14 cellular contexts compared by ENCODE assay signal in the genomic region with DNA sequence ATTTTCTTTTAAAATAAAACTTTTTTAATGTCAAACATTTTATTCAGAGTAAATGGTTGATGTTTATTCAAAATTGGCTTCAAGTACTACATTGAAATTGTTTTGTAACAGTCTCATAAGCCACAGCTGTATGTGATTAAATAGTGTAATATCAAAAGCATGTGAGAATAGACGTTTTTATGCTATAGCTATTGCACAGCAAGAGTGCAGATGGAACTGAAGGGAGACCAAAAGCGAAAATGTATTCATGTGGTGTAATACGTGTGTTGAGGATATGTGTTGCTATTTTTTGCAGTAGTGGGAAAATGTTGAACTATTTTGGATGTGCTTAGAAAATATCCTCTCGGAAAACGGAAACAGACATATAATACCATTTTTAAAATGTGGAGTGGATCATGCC. TPM values are rescaled to one million over a fixed set of nuclear protein-coding genes. Genes with fewer than 3 reads are reported as not detected.
A peak's percentile ranks its signal among the peaks of the same experiment; 100 is the strongest.
DNase-seq lines count a peak whose midpoint lies in the region; ATAC-seq and TF ChIP-seq lines count a peak whose summit lies in the region.
"Had no signal": no experiment of that assay in that cellular context is flagged by ENCODE, and none has a peak within 500 bp of the region (broad histone marks: within the 10 kb centered on the region; RNA-seq: fewer than 3 reads in every experiment).

No MANE protein-coding gene starts in this region.

- peak overlapping the region; percentile 91; the same call in 1 of the 2 replicates for H3K23ac ChIP-seq in IMR-90 (ENCODE audit: low read depth, low read length)

- H3K27me3 ChIP-seq in A673 (replicated peaks; ENCODE audit: insufficient read depth, low read depth, low read length, poor library complexity): no peaks in the 10 kb centered on the region
- H3K27me3 ChIP-seq in IMR-90 (ENCODE audit: control insufficient read depth, insufficient read depth, low read length): no peaks in the 10 kb centered on the region
- H3K27me3 ChIP-seq: BLaER1, SJCRH30 had no signal

- dilution Hi-C loops in IMR-90 (cut with HindIII; ENCODE audit: low sequenced_read_pairs, unreplicated experiment): no loop called here

- no peak overlapping the region for H2AFZ ChIP-seq in IMR-90 (replicated peaks; ENCODE audit: low read length, poor library complexity)

- H3K36me3 ChIP-seq in A673 (ENCODE audit: insufficient read depth, low read length, poor library complexity, severe bottlenecking): no peaks in the 10 kb centered on the region
- peaks cover 2% of the 10 kb centered on the region; the same call in 1 of the 2 replicates for H3K36me3 ChIP-seq in IMR-90 (ENCODE audit: control insufficient read depth, insufficient read depth, low read length)
- H3K36me3 ChIP-seq: BLaER1, SJCRH30 had no signal

- no peak overlapping the region for H3K56ac ChIP-seq in IMR-90 (ENCODE audit: extremely low read depth, insufficient read depth, low read length)

- H2AK9ac ChIP-seq in IMR-90 (replicated peaks; ENCODE audit: low read depth, low read length, poor library complexity): no peak overlapping the region

- 0 out of 2 replicates have a peak, but pooled peaks have one; percentile 18 for ATAC-seq in IMR-90 (ENCODE audit: low read depth)
- no peak for ATAC-seq in natural killer cell
- no peak for ATAC-seq in GM18520 (IDR thresholded peaks at IDR 0.05; ENCODE audit: unreplicated experiment)

- TF ChIP-seq CTCF in A673 (conservative IDR thresholded peaks at IDR 0.05; ENCODE audit: low read depth, low read length) (no peak), IMR-90 (conservative IDR thresholded peaks at IDR 0.05; ENCODE audit: low read depth, low read length) (no peak), neural crest cell (conservative IDR thresholded peaks at IDR 0.05) (no peak), natural killer cell (IDR thresholded peaks at IDR 0.05) (no peak)

- no peak for TF ChIP-seq POLR2A in IMR-90 (IDR thresholded peaks at IDR 0.05; ENCODE audit: low read depth, low read length)

- peaks cover 54% of the 10 kb centered on the region for H3K4me1 ChIP-seq in A673 (ENCODE audit: insufficient read depth, low read length, poor library complexity, severe bottlenecking)
- H3K4me1 ChIP-seq in IMR-90 (ENCODE audit: control insufficient read depth, insufficient read depth, low read length): peaks cover 4% of the 10 kb centered on the region; the same call in 1 of the 2 replicates

- H3K9me3 ChIP-seq in A673 (ENCODE audit: low read depth, low read length, poor library complexity, severe bottlenecking) (no peaks in the 10 kb centered on the region), IMR-90 (ENCODE audit: control insufficient read depth, insufficient read depth, low read length) (no peaks in the 10 kb centered on the region)
- H3K9me3 ChIP-seq: BLaER1, SJCRH30 had no signal

- intact Hi-C loops in A673 (cut with micrococcal nuclease; ENCODE audit: unreplicated experiment) (loop anchor here (10.0 kb wide), 1 partner anchor 748 kb away; no protein-coding TSS in a partner anchor), IMR-90 (cut with micrococcal nuclease) (loop anchor here (10.0 kb wide), 2 partner anchors 178 to 538 kb away; no protein-coding TSS in a partner anchor), natural killer cell (cut with micrococcal nuclease) (no loop called here)

- 0% methylated on average over 1 of the region's 5 CpGs; no CpG with 5 or more reads in 1 of the 2 experiments for WGBS in IMR-90 (ENCODE audit: extremely low coverage in 2 of 2, insufficient read length in 1 of 2), 2 experiments

- peak overlapping the region; percentile 6; the same call in 1 of the 2 replicates for H3K18ac ChIP-seq in IMR-90 (ENCODE audit: low read depth, low read length)

- H2BK5ac ChIP-seq in IMR-90 (ENCODE audit: low read depth, low read length, poor library complexity, severe bottlenecking): peak overlapping the region; percentile 86

- H3K27ac Mint-ChIP-seq in neural crest cell (ENCODE audit: unreplicated experiment) (peak overlapping the region; percentile 20), natural killer cell (no peak overlapping the region)
- H3K27ac Mint-ChIP-seq: activated T-helper 2 cell treated with anti-CD3 and anti-CD28 coated beads, Interferon-gamma antibody, Interleukin-2, Interleukin-4, amounts not matched to agents 10 μg/mL and 5 μg/mL and 100 μg/mL, durations not matched to agents 14 hours and 24 hours and 36 hours had no signal

- H3K4me3 Mint-ChIP-seq in neural crest cell (no peak overlapping the region), natural killer cell (no peak overlapping the region)

- peaks cover 74% of the 10 kb centered on the region for H3K4me1 Mint-ChIP-seq in neural crest cell
- H3K4me1 Mint-ChIP-seq in natural killer cell: peaks cover 3 to 4% of the 10 kb centered on the region in 2 donors

- no peak overlapping the region; the same call in 1 of the 2 replicates for H4K5ac ChIP-seq in IMR-90 (ENCODE audit: low read depth, low read length)

- in situ Hi-C loops in IMR-90 (cut with MboI; ENCODE audit: low sequenced_read_pairs): loop anchor here (10.0 kb wide), 2 partner anchors 372 to 478 kb away; no protein-coding TSS in a partner anchor

- 0 out of 2 replicates have a peak overlapping the region, but pooled peaks have one; percentile 44 for H3K14ac ChIP-seq in IMR-90 (replicated peaks; ENCODE audit: low read depth, low read length)

- H2AK5ac ChIP-seq in IMR-90 (ENCODE audit: low read depth, low read length): peak overlapping the region; percentile 27; the same call in 1 of the 2 replicates

- peak overlapping the region; percentile 81 for H3K27ac ChIP-seq in A673 (ENCODE audit: low read depth, low read length, poor library complexity, severe bottlenecking)
- no peak overlapping the region; the same call in 1 of the 2 replicates for H3K27ac ChIP-seq in IMR-90 (ENCODE audit: insufficient read depth, low read length)
- H3K27ac ChIP-seq: BLaER1 had no signal

- no peak for TF ChIP-seq RAD21 in IMR-90 (IDR thresholded peaks at IDR 0.05; ENCODE audit: low read length)

- H3K4me2 ChIP-seq in IMR-90 (ENCODE audit: low read depth, low read length): peak overlapping the region; percentile 97
- H3K4me2 ChIP-seq: BLaER1 had no signal

- H2BK120ac ChIP-seq in IMR-90 (ENCODE audit: low read depth, low read length): peak overlapping the region; percentile 25; the same call in 1 of the 2 replicates

- peak overlapping the region; percentile 38 for H3K4me3 ChIP-seq in A673 (ENCODE audit: low read depth, low read length, poor library complexity, severe bottlenecking)
- H3K4me3 ChIP-seq in IMR-90 (ENCODE audit: insufficient read depth, low read depth, low read length): peak overlapping the region; percentile 20; the same call in 1 of the 2 replicates
- H3K4me3 ChIP-seq: BLaER1 had no signal

- no TSS peak for BruUV-seq in A673 (replicated peaks; lab: Mats Ljungman, UMichigan)
- BruUV-seq in IMR-90 (replicated peaks; lab: Mats Ljungman, UMichigan): no TSS peak

- POLR2A ChIA-PET in A673 (lab: Charles Lee; ENCODE audit: low non-redundant PET) (no interaction called here), IMR-90 (lab: Charles Lee; ENCODE audit: unreplicated experiment) (no interaction called here)

- no peak overlapping the region for H4K8ac ChIP-seq in IMR-90 (ENCODE audit: low read depth in 2 of 2, low read length in 2 of 2)

- H2BK15ac ChIP-seq in IMR-90 (ENCODE audit: low read depth, low read length): no peak overlapping the region

- peaks cover 4 to 49% of the 10 kb centered on the region in 2 experiments; a peak in 3 of 4 replicates for H3K79me1 ChIP-seq in IMR-90 (ENCODE audit: low read depth in 1 of 2, low read length in 2 of 2)

- peaks cover 3% of the 10 kb centered on the region for H3K9me3 Mint-ChIP-seq in neural crest cell
- H3K9me3 Mint-ChIP-seq in natural killer cell: peaks cover 3 to 4% of the 10 kb centered on the region in 2 donors
- H3K9me3 Mint-ChIP-seq: activated T-helper 2 cell treated with anti-CD3 and anti-CD28 coated beads, Interferon-gamma antibody, Interleukin-2, Interleukin-4, amounts not matched to agents 10 μg/mL and 5 μg/mL and 100 μg/mL, durations not matched to agents 14 hours and 24 hours and 36 hours had no signal

- 0 out of 2 replicates have a peak, but pooled peaks cover 4% of the 10 kb centered on the region for H3K9me1 ChIP-seq in IMR-90 (ENCODE audit: insufficient read depth, low read length)

- H4K20me1 ChIP-seq in IMR-90 (ENCODE audit: insufficient read depth, low read length): 0 out of 2 replicates have a peak, but pooled peaks cover 3% of the 10 kb centered on the region
- H4K20me1 ChIP-seq: BLaER1 had no signal

- H4K91ac ChIP-seq in IMR-90 (ENCODE audit: insufficient read depth, low read depth, low read length): no peak overlapping the region

- peak overlapping the region; percentile 54; the same call in 1 of the 2 replicates for H3K9ac ChIP-seq in IMR-90 (ENCODE audit: low read depth, low read length)
- H3K9ac ChIP-seq: BLaER1 had no signal

- H3K4ac ChIP-seq in IMR-90 (ENCODE audit: low read depth, low read length): peak overlapping the region; percentile 41; the same call in 1 of the 2 replicates

- CTCF ChIA-PET in A673 (lab: Charles Lee) (no interaction called here), IMR-90 (lab: Yijun Ruan, JAX) (interaction anchor here (0.7 kb wide), 2 partner anchors 135 to 145 kb away, joined by 3 read pairs; no protein-coding TSS in a partner anchor)

- 0 out of 2 replicates have a peak overlapping the region, but pooled peaks have one; percentile 9 for H2BK20ac ChIP-seq in IMR-90 (ENCODE audit: low read depth, low read length)

- H3K36me3 Mint-ChIP-seq in neural crest cell (ENCODE audit: low read depth) (peaks cover 7% of the 10 kb centered on the region), natural killer cell (no peaks in the 10 kb centered on the region)

- H3K27me3 Mint-ChIP-seq in neural crest cell (ENCODE audit: low read depth) (no peaks in the 10 kb centered on the region), natural killer cell (ENCODE audit: low read depth in 2 of 2) (peaks cover 2 to 4% of the 10 kb centered on the region in 2 donors)

- DNase-seq in A673 (ENCODE audit: low spot score) (peak; percentile 68), IMR-90 (peak; percentile 82), dermis microvascular lymphatic vessel endothelial cell (ENCODE audit: low read depth in 2 of 2) (peak; percentile 26 to 69), neural crest cell (ENCODE audit: low read depth, low spot score) (no peak), NCI-H1092 treated with DMSO at 0.1 percent for 48 hours (lab: John Stamatoyannopoulos, UW) (no peak), NCI-H187 treated with DMSO at 0.1 percent for 48 hours (lab: John Stamatoyannopoulos, UW) (no peak), natural killer cell (no peak)
- DNase-seq: activated CD4-positive, CD25-positive, alpha-beta regulatory T cell treated with anti-CD3 and anti-CD28 coated beads, Interleukin-2, amount 50 U/mL, for 72 hours; cerebellar nuclear complex; NCI-H510A treated with DMSO at 0.1 percent for 48 hours; SJCRH30 had no signal

TF ChIP-seq in IMR-90, 13 proteins besides CTCF, POLR2A, EP300 and RAD21 (continues in another document):
- TF ChIP-seq NFE2L2 (IDR thresholded peaks at IDR 0.05; ENCODE audit: low read depth, low read length): no peak

RNA-seq across cellular contexts. Expression of a gene that starts 6.0 kb away (rescaled TPM):
- total RNA-seq in A673 (2021): 5.9 and 7.9 TPM in 2 replicates
- 110 and 127 TPM in 2 replicates for total RNA-seq in IMR-90 (2012; rRNA removed)
- polyA plus RNA-seq in IMR-90 (2012; rRNA removed): 15.2 and 17.1 TPM in 2 replicates
- 4.3 and 5.0 TPM in 2 replicates for polyA plus RNA-seq in IMR-90 (2012; cell fraction: cytosol; rRNA removed)
- polyA plus RNA-seq in IMR-90 (2012; cell fraction: nucleus; rRNA removed; ENCODE audit: low replicate concordance): 10.2 and 28.8 TPM in 2 replicates
- total RNA-seq in dermis microvascular lymphatic vessel endothelial cell: 23.1 and 24.6 TPM in 2 replicates
- total RNA-seq in neural crest cell: 34.5 and 35.4 TPM in 2 replicates
- under 1 TPM in 1 of 3 donors, not detected in 2; 0.16 TPM for total RNA-seq in natural killer cell

Comparison
In these comparisons a context has a peak if more than half of its experiments do, and no peak if none do; other contexts are left out.
1. DNase-seq: peak in A673 (single experiment), IMR-90 (single experiment) and dermis microvascular lymphatic vessel endothelial cell (2 of 2); none in neural crest cell (single experiment), NCI-H1092 treated with DMSO at 0.1 percent for 48 hours (single experiment), NCI-H187 treated with DMSO at 0.1 percent for 48 hours (single experiment) and natural killer cell (single experiment).